Comparison of ENCODE assay signal across 8 cellular contexts in the genomic region with DNA sequence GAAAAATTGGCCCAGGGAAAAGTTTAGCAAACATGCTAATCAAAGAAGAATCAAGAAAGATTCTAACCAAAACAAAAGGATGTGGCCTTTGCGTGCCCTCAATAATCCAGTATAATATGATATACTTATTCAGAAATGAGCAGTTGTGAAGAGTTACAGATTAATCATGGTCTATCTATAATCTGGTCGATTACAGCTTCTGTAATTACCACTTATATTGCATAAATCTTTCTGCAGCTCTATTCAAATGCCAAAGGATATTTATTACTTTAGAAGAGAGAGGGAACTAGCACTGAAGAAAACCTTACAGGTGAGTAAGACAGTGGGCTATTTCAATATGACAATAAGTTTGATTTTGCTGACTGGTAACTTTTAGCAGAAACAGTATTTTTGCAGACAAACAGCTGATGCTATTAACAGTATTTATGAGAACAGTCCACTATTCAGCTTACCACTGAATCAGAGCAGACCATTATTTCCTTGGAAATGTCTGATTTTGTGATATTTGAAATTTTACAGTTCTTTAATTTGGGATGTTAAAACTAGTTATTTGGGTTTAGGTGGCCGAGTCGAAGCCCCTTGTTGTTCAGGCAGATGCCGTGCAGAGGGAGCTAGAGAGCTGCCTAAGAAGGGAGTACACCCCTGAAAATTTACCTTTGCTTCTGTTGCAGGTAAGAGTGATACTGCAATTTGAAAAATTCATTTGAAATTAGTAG.
A peak's percentile ranks its signal among the peaks of the same experiment; 100 is the strongest.
DNase-seq lines count a peak whose midpoint lies in the region; ATAC-seq and TF ChIP-seq lines count a peak whose summit lies in the region.

No MANE protein-coding gene starts in this region.

- no peak overlapping the region for H3K4me3 ChIP-seq in choroid plexus epithelial cell (ENCODE audit: low read depth, low read length)

- peaks cover 6% of the 10 kb centered on the region for H3K36me3 Mint-ChIP-seq in activated CD4-positive, alpha-beta T cell treated with anti-CD3 and anti-CD28 coated beads for 36 hours (ENCODE audit: low read depth)

- H3K27me3 Mint-ChIP-seq in activated CD4-positive, alpha-beta T cell treated with anti-CD3 and anti-CD28 coated beads for 36 hours = peaks cover 18% of the 10 kb centered on the region

- peak; percentile 99 for TF ChIP-seq CTCF in choroid plexus epithelial cell (conservative IDR thresholded peaks at IDR 0.05; ENCODE audit: low read depth, low read length)

- intact Hi-C loops in activated CD4-positive, alpha-beta T cell treated with anti-CD3 and anti-CD28 coated beads for 36 hours (cut with DNase I, micrococcal nuclease) = loop anchor here (1.0 to 5.0 kb wide), 7 partner anchors 48 to 865 kb away; partner anchors contain the start of genes PPIL6 (in 2 of the 2), SMPD2 (in 2 of the 2), AK9 (in 1 of the 2) and FIG4 (in 1 of the 2)

- H3K4me1 Mint-ChIP-seq in activated CD4-positive, alpha-beta T cell treated with anti-CD3 and anti-CD28 coated beads for 36 hours = peaks cover 3% of the 10 kb centered on the region

- ATAC-seq in activated CD4-positive, alpha-beta T cell treated with anti-CD3 and anti-CD28 coated beads for 36 hours = peak; percentile 81
- no peak for ATAC-seq in HG03460 (IDR thresholded peaks at IDR 0.05; ENCODE audit: unreplicated experiment)

- POLR2A ChIA-PET in activated CD4-positive, alpha-beta T cell treated with anti-CD3 and anti-CD28 coated beads for 36 hours (lab: Charles Lee) = interaction anchor here (1.0 to 1.7 kb wide), 3 partner anchors 186 to 270 kb away, joined by 3 to 11 read pairs (median 5); partner anchors contain the start of gene CD164

- H3K27ac Mint-ChIP-seq in activated CD4-positive, alpha-beta T cell treated with anti-CD3 and anti-CD28 coated beads for 36 hours = no peak overlapping the region

- H3K9me3 Mint-ChIP-seq in activated CD4-positive, alpha-beta T cell treated with anti-CD3 and anti-CD28 coated beads for 36 hours (ENCODE audit: low read depth) = peaks cover 15% of the 10 kb centered on the region

- CTCF ChIA-PET in activated CD4-positive, alpha-beta T cell treated with anti-CD3 and anti-CD28 coated beads for 36 hours (lab: Charles Lee) = interaction anchor here (0.5 to 3.8 kb wide), 33 partner anchors 9 to 1067 kb away, joined by 3 to 71 read pairs (median 5); partner anchors contain the start of genes CD164 and SMPD2

- no peak overlapping the region for H3K4me3 Mint-ChIP-seq in activated CD4-positive, alpha-beta T cell treated with anti-CD3 and anti-CD28 coated beads for 36 hours

- DNase-seq in NOMO-1 treated with DMSO at 0.1 percent for 48 hours (lab: John Stamatoyannopoulos, UW; ENCODE audit: unreplicated experiment) (peak; percentile 35), NOMO-1 treated with dmso at 0.1 percent for 144 hours (lab: John Stamatoyannopoulos, UW; ENCODE audit: unreplicated experiment) (no peak), NCI-H2029 treated with DMSO at 0.1 percent for 48 hours (lab: John Stamatoyannopoulos, UW) (peak; percentile 58), choroid plexus epithelial cell (ENCODE audit: low read depth) (peak; percentile 58), lung microvascular endothelial cell (ENCODE audit: low read depth in 2 of 2) (peak; percentile 45 to 64)
- DNase-seq in activated CD4-positive, alpha-beta T cell treated with anti-CD3 and anti-CD28 coated beads for 36 hours = peak; percentile 75
- DNase-seq in stimulated activated CD8-positive, alpha-beta memory T cell treated with anti-CD3 and anti-CD28 coated beads, Interleukin-15, amount 100 ng/mL, for 24 hours (ENCODE audit: low read depth) = peak; percentile 29
